Comparison of ENCODE assay signal across 25 cellular contexts in genomic region chr7:87966271-87966670, GRCh38.
"Had no signal": no experiment of that assay in that cellular context is flagged by ENCODE, and none has a peak within 500 bp of the region (broad histone marks: within the 10 kb centered on the region; RNA-seq: fewer than 3 reads in every experiment).

No MANE protein-coding gene starts in this region.

- H3K27me3 Mint-ChIP-seq: naive thymus-derived CD4-positive, alpha-beta T cell; natural killer cell treated with Interleukin-12 subunit alpha and Interleukin-12 subunit beta and Interleukin-15 and Interleukin-18, amount 100 ng/mL, for 72 hours; progenitor cell of endocrine pancreas; stimulated activated naive B cell treated with anti-CD40 and anti-IgM and Interleukin-4, amounts not matched to agents 10 μg/mL and 1 μg/mL and 100 μg/mL, for 72 hours had no signal

- H3K36me3 ChIP-seq: left ventricle myocardium inferior, ovary, right atrium auricular region, right lobe of liver, stomach, thyroid gland, upper lobe of right lung had no signal

- H3K4me2 ChIP-seq: hepatocyte had no signal

- ATAC-seq: mucosa of descending colon; naive thymus-derived CD4-positive, alpha-beta T cell; natural killer cell treated with Interleukin-12 subunit alpha and Interleukin-12 subunit beta and Interleukin-15 and Interleukin-18, amount 100 ng/mL, for 72 hours; right lobe of liver; stimulated activated naive B cell treated with anti-CD40 and anti-IgM and Interleukin-4, amounts not matched to agents 10 μg/mL and 1 μg/mL and 100 μg/mL, for 72 hours; stimulated activated naive CD8-positive, alpha-beta T cell treated with anti-CD3 and anti-CD28 coated beads, Interleukin-15, Interleukin-2, amounts not matched to agents 100 U/mL and 50 U/mL, for 24 hours; upper lobe of right lung had no signal

- DNase-seq: islet precursor cell; left ventricle myocardium inferior; midbrain; mucosa of descending colon; naive thymus-derived CD4-positive, alpha-beta T cell; ovary; right lobe of liver; stimulated activated CD4-positive, alpha-beta T cell treated with anti-CD3 and anti-CD28 coated beads, Interleukin-12 subunit alpha, Interleukin-12 subunit beta, amount 100 ng/mL, for 4 hours; stimulated activated CD4-positive, alpha-beta T cell treated with anti-CD3 and anti-CD28 coated beads, Interleukin-15, amount 100 ng/mL, for 24 hours; stimulated activated CD4-positive, alpha-beta T cell treated with anti-CD3 and anti-CD28 coated beads, Interleukin-2, amount 100 ng/mL, for 24 hours; stimulated activated CD4-positive, alpha-beta T cell treated with anti-CD3 and anti-CD28 coated beads, Interleukin-4, amount 100 ng/mL, for 1 hour; stimulated activated naive B cell treated with anti-CD40 and anti-IgM and Interleukin-4, amounts not matched to agents 10 μg/mL and 1 μg/mL and 100 μg/mL, for 72 hours; stimulated activated naive CD8-positive, alpha-beta T cell treated with anti-CD3 and anti-CD28 coated beads, Interleukin-15, Interleukin-2, amounts not matched to agents 100 U/mL and 50 U/mL, for 24 hours; stomach; testis; thyroid gland; trophoblast cell; upper lobe of right lung had no signal

- H3K4me3 ChIP-seq: hepatocyte, left ventricle myocardium inferior, lung, mucosa of descending colon, ovary, right atrium auricular region, right lobe of liver, skin epidermis, stomach, testis, thyroid gland, upper lobe of right lung had no signal

- H3K4me3 Mint-ChIP-seq: naive thymus-derived CD4-positive, alpha-beta T cell; natural killer cell treated with Interleukin-12 subunit alpha and Interleukin-12 subunit beta and Interleukin-15 and Interleukin-18, amount 100 ng/mL, for 72 hours; stimulated activated naive B cell treated with anti-CD40 and anti-IgM and Interleukin-4, amounts not matched to agents 10 μg/mL and 1 μg/mL and 100 μg/mL, for 72 hours had no signal

- H3K9me3 ChIP-seq: left ventricle myocardium inferior, mucosa of descending colon, ovary, right atrium auricular region, right lobe of liver, stomach, testis, thyroid gland, upper lobe of right lung had no signal

- H3K4me1 Mint-ChIP-seq: naive thymus-derived CD4-positive, alpha-beta T cell; stimulated activated naive B cell treated with anti-CD40 and anti-IgM and Interleukin-4, amounts not matched to agents 10 μg/mL and 1 μg/mL and 100 μg/mL, for 72 hours had no signal

- H3K36me3 Mint-ChIP-seq: natural killer cell treated with Interleukin-12 subunit alpha and Interleukin-12 subunit beta and Interleukin-15 and Interleukin-18, amount 100 ng/mL, for 72 hours had no signal

- H3K27ac Mint-ChIP-seq: naive thymus-derived CD4-positive, alpha-beta T cell; natural killer cell treated with Interleukin-12 subunit alpha and Interleukin-12 subunit beta and Interleukin-15 and Interleukin-18, amount 100 ng/mL, for 72 hours; progenitor cell of endocrine pancreas; stimulated activated naive B cell treated with anti-CD40 and anti-IgM and Interleukin-4, amounts not matched to agents 10 μg/mL and 1 μg/mL and 100 μg/mL, for 72 hours had no signal

- H3K27ac ChIP-seq: hepatocyte, left ventricle myocardium inferior, ovary, right atrium auricular region, right lobe of liver, skin epidermis, stomach, testis, thyroid gland, upper lobe of right lung had no signal

- H2AFZ ChIP-seq: hepatocyte had no signal

- FAIRE-seq: urothelium cell line had no signal

- H3K27me3 ChIP-seq: hepatocyte, ovary, right atrium auricular region, right lobe of liver, stomach, testis, thyroid gland, upper lobe of right lung had no signal

- H3K79me2 ChIP-seq: hepatocyte had no signal

- H3K9me3 Mint-ChIP-seq: natural killer cell treated with Interleukin-12 subunit alpha and Interleukin-12 subunit beta and Interleukin-15 and Interleukin-18, amount 100 ng/mL, for 72 hours had no signal

- H3K4me1 ChIP-seq: left ventricle myocardium inferior, right atrium auricular region, right lobe of liver, stomach, testis, thyroid gland, upper lobe of right lung had no signal
